16 cellular contexts compared by ENCODE assay signal in genomic region chr15:73338058-73338457, GRCh38. TPM values are rescaled to one million over a fixed set of nuclear protein-coding genes. Genes with fewer than 3 reads are reported as not detected.
A peak's percentile ranks its signal among the peaks of the same experiment; 100 is the strongest.
DNase-seq lines count a peak whose midpoint lies in the region; ATAC-seq, FAIRE-seq and TF ChIP-seq lines count a peak whose summit lies in the region.
"Had no signal": no experiment of that assay in that cellular context is flagged by ENCODE, and none has a peak within 500 bp of the region (broad histone marks: within the 10 kb centered on the region; RNA-seq: fewer than 3 reads in every experiment).

No MANE protein-coding gene starts in this region.

- ATAC-seq in omental fat pad (ENCODE audit: low FRiP score) = no peak
- no peak for ATAC-seq in left colon
- no peak for ATAC-seq in GM18517 (IDR thresholded peaks at IDR 0.05; ENCODE audit: unreplicated experiment)
- ATAC-seq: GM23338 had no signal

- peak; percentile 36 for FAIRE-seq in islet of Langerhans (lab: Jason Lieb, UNC)

- TF ChIP-seq POLR2A in transverse colon (IDR thresholded peaks at IDR 0.05) = no peak

- H3K36me3 ChIP-seq in transverse colon = no peaks in the 10 kb centered on the region
- H3K36me3 ChIP-seq: Peyer's patch had no signal

- no peaks in the 10 kb centered on the region for H3K4me1 ChIP-seq in transverse colon
- H3K4me1 ChIP-seq: Peyer's patch had no signal

- H3K4me3 ChIP-seq in transverse colon = no peak overlapping the region
- H3K4me3 ChIP-seq: GM23338, Peyer's patch, SK-N-MC had no signal

- TF ChIP-seq CTCF in omental fat pad (IDR thresholded peaks at IDR 0.05) (no peak), transverse colon (IDR thresholded peaks at IDR 0.05) (no peak)

- no peak for TF ChIP-seq EP300 in transverse colon (IDR thresholded peaks at IDR 0.05; ENCODE audit: low read depth)

- no peak overlapping the region for H3K27ac ChIP-seq in transverse colon
- H3K27ac ChIP-seq: Peyer's patch, SK-N-MC had no signal

- no peaks in the 10 kb centered on the region for H3K27me3 ChIP-seq in transverse colon
- H3K27me3 ChIP-seq: Peyer's patch had no signal

- DNase-seq in NCI-H1092 treated with DMSO at 0.1 percent for 48 hours (lab: John Stamatoyannopoulos, UW) (peak; percentile 52), NCI-H1092 (lab: John Stamatoyannopoulos, UW) (no peak), NCI-H510A treated with DMSO at 0.1 percent for 48 hours (lab: John Stamatoyannopoulos, UW) (peak; percentile 51), omental fat pad (ENCODE audit: low spot score) (no peak), transverse colon (no peak), left colon (no peak)
- DNase-seq: 8988T, GF-D8, HCEC 1CT, NCI-H2171 treated with DMSO at 0.1 percent for 48 hours, NCI-H446 treated with DMSO at 0.1 percent for 48 hours, Peyer's patch had no signal

- 79% methylated on average over 6 of the region's 6 CpGs; no CpG with 5 or more reads in 1 of the 2 donors for WGBS in transverse colon (ENCODE audit: low coverage in 1 of 2), 2 donors

- in situ Hi-C loops in transverse colon (cut with MboI; ENCODE audit: low pct_ligation_motif_present in 1 of 4, low pct_unique_long_range_greater_than_20kb in 1 of 4, low sequenced_read_pairs in 3 of 4) = no loop called here

- no peaks in the 10 kb centered on the region for H3K9me3 ChIP-seq in transverse colon
- H3K9me3 ChIP-seq: Peyer's patch had no signal

- intact Hi-C loops in transverse colon (cut with DNase I; ENCODE audit: low total_unique reads) (no loop called here), left colon (cut with DNase I, micrococcal nuclease) (no loop called here)

RNA-seq across cellular contexts. Expression of gene HCN4, which starts 30.7 kb away (rescaled TPM):
- total RNA-seq in omental fat pad (not detected), transverse colon (under 1 TPM in 1 of 4 donors, not detected in 3; 0.14 TPM), left colon (under 1 TPM; 0.12 to 0.28 TPM)

Comparison
In these comparisons a context has a peak if more than half of its experiments do, and no peak if none do; other contexts are left out.
1. DNase-seq: peak in NCI-H1092 treated with DMSO at 0.1 percent for 48 hours (single experiment) and NCI-H510A treated with DMSO at 0.1 percent for 48 hours (single experiment); none in NCI-H1092 (single experiment), omental fat pad (single experiment), transverse colon (single experiment) and left colon (0 of 2).